Comparison of ENCODE assay signal across 9 cellular contexts in the genomic region with DNA sequence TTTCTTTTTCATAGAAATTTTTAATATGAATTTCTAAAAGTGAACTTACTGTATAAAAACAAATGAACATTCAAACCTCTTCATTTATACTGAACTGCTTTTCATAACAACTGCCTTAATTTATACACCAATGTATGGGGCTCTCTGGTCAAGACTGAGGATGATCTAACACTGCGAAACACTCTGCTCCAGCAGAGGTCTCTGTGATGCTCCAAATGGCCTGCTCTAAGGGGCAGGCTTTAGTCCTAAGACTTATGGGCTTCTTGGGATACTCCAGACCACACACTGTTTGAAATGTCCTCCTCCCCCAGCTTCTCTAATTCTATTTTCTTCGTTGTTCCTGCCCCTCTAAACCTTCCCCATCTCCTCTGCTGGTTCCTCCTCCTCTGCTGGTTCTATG. TPM values are rescaled to one million over a fixed set of nuclear protein-coding genes. Genes with fewer than 3 reads are reported as not detected.
A peak's percentile ranks its signal among the peaks of the same experiment; 100 is the strongest.
DNase-seq lines count a peak whose midpoint lies in the region; ATAC-seq, FAIRE-seq and TF ChIP-seq lines count a peak whose summit lies in the region.
"Had no signal": no experiment of that assay in that cellular context is flagged by ENCODE, and none has a peak within 500 bp of the region (broad histone marks: within the 10 kb centered on the region; RNA-seq: fewer than 3 reads in every experiment).

No MANE protein-coding gene starts in this region.

- H3K79me2 ChIP-seq in MM.1S (ENCODE audit: low read length), result no peaks in the 10 kb centered on the region
- no peaks in the 10 kb centered on the region for H3K79me2 ChIP-seq in endothelial cell of umbilical vein (ENCODE audit: control insufficient read depth, insufficient read depth, low read length)

- H3K4me2 ChIP-seq in MM.1S (ENCODE audit: low read depth, low read length), result no peak overlapping the region
- no peak overlapping the region for H3K4me2 ChIP-seq in endothelial cell of umbilical vein (ENCODE audit: insufficient read depth, low read length)

- H3K27me3 ChIP-seq in MM.1S (replicated peaks; ENCODE audit: insufficient read depth, low read length) (no peaks in the 10 kb centered on the region), endothelial cell of umbilical vein (ENCODE audit: control insufficient read depth in 2 of 2, insufficient read depth in 2 of 2, low read length in 2 of 2) (no peaks in the 10 kb centered on the region), pancreas (no peaks in the 10 kb centered on the region)

- H3K9me1 ChIP-seq in endothelial cell of umbilical vein (replicated peaks; ENCODE audit: control insufficient read depth, extremely low read depth, insufficient read depth, low read length), result no peaks in the 10 kb centered on the region

- H3K9me3 Mint-ChIP-seq in activated CD4-positive, alpha-beta T cell treated with anti-CD3 and anti-CD28 coated beads for 36 hours (ENCODE audit: low read depth), result no peaks in the 10 kb centered on the region

- no peak overlapping the region for H3K9ac ChIP-seq in MM.1S (ENCODE audit: low read length)
- no peak overlapping the region for H3K9ac ChIP-seq in endothelial cell of umbilical vein (replicated peaks; ENCODE audit: extremely low read depth, insufficient read depth, low read length)

- H3F3A ChIP-seq in MM.1S (ENCODE audit: insufficient read depth, low read length), result no peaks in the 10 kb centered on the region

- 0 out of 2 replicates have a peak, but pooled peaks have one; percentile 3 for TF ChIP-seq CTCF in MM.1S (IDR thresholded peaks at IDR 0.05; ENCODE audit: low read length)
- TF ChIP-seq CTCF in endothelial cell of umbilical vein (IDR thresholded peaks at IDR 0.05; ENCODE audit: extremely low read depth in 1 of 2, insufficient read depth in 1 of 2, low read depth in 1 of 2, low read length in 2 of 2), result no peak
- no peak for TF ChIP-seq CTCF in pancreas (IDR thresholded peaks at IDR 0.05)

- DNase-seq in ELR (ENCODE audit: low read depth) (peak; percentile 29), MM.1S (no peak), endothelial cell of umbilical vein (ENCODE audit: low read depth, low spot score) (peak; percentile 14), pancreas (no peak), NCI-H2227 treated with DMSO at 0.1 percent for 48 hours (lab: John Stamatoyannopoulos, UW) (no peak), NCI-H446 treated with DMSO at 0.1 percent for 48 hours (lab: John Stamatoyannopoulos, UW) (no peak)
- DNase-seq in activated CD4-positive, alpha-beta T cell treated with anti-CD3 and anti-CD28 coated beads for 36 hours, result no peak
- DNase-seq: activated CD8-positive, alpha-beta memory T cell treated with anti-CD3 and anti-CD28 coated beads for 24 hours; NCI-H1436 had no signal

- H3K27ac ChIP-seq in MM.1S (ENCODE audit: low read length), result no peak overlapping the region
- H3K27ac ChIP-seq in endothelial cell of umbilical vein (ENCODE audit: insufficient read depth, low read depth, low read length), result no peak overlapping the region
- no peak overlapping the region for H3K27ac ChIP-seq in pancreas

- BruUV-seq in endothelial cell of umbilical vein (replicated peaks; lab: Mats Ljungman, UMichigan), result no TSS peak

- peak in 3 of 4 donors; percentile 44 to 81 (median 60) for ATAC-seq in pancreas
- ATAC-seq in activated CD4-positive, alpha-beta T cell treated with anti-CD3 and anti-CD28 coated beads for 36 hours, result no peak

- H3K4me1 ChIP-seq in MM.1S (ENCODE audit: low read length) (no peaks in the 10 kb centered on the region), endothelial cell of umbilical vein (ENCODE audit: control insufficient read depth, extremely low read depth, insufficient read depth, low read length) (no peaks in the 10 kb centered on the region), pancreas (no peaks in the 10 kb centered on the region)

- H2AFZ ChIP-seq in MM.1S (ENCODE audit: low read length) (no peak overlapping the region), endothelial cell of umbilical vein (ENCODE audit: low read depth, low read length) (no peak overlapping the region)

- no peaks in the 10 kb centered on the region for H3K9me2 ChIP-seq in MM.1S (replicated peaks; ENCODE audit: insufficient read depth, low read length)

- no peak for TF ChIP-seq POLR2A in endothelial cell of umbilical vein (IDR thresholded peaks at IDR 0.05; ENCODE audit: low read depth, low read length)

- POLR2A ChIA-PET in endothelial cell of umbilical vein (lab: Charles Lee), result no interaction called here
- POLR2A ChIA-PET in activated CD4-positive, alpha-beta T cell treated with anti-CD3 and anti-CD28 coated beads for 36 hours (lab: Charles Lee), result no interaction called here

- H3K36me3 ChIP-seq in MM.1S (replicated peaks; ENCODE audit: insufficient read depth, low read length) (no peaks in the 10 kb centered on the region), endothelial cell of umbilical vein (ENCODE audit: control insufficient read depth in 2 of 2, extremely low read depth in 1 of 2, insufficient read depth in 2 of 2, low read length in 2 of 2) (peaks cover 0 to 2% of the 10 kb centered on the region in 2 experiments), pancreas (peaks cover 0 to 21% (median 0%) of the 10 kb centered on the region in 3 donors)

- H3K4me3 ChIP-seq in MM.1S (ENCODE audit: low read length), result no peak overlapping the region
- H3K4me3 ChIP-seq in endothelial cell of umbilical vein (replicated peaks in 1 of 3; ENCODE audit: insufficient read depth in 1 of 3, low read depth in 1 of 3, low read length in 3 of 3), result no peak overlapping the region
- no peak overlapping the region for H3K4me3 ChIP-seq in pancreas

- no peak overlapping the region for H3K27ac Mint-ChIP-seq in activated CD4-positive, alpha-beta T cell treated with anti-CD3 and anti-CD28 coated beads for 36 hours

- no peak for FAIRE-seq in endothelial cell of umbilical vein (lab: Jason Lieb, UNC)
- FAIRE-seq in pancreas (lab: Jason Lieb, UNC), result no peak

- no peaks in the 10 kb centered on the region for H4K20me1 ChIP-seq in MM.1S (ENCODE audit: insufficient read depth, low read length)
- no peaks in the 10 kb centered on the region for H4K20me1 ChIP-seq in endothelial cell of umbilical vein (replicated peaks; ENCODE audit: control insufficient read depth, extremely low read depth, insufficient read depth, low read length)

- H3K4me3 Mint-ChIP-seq in activated CD4-positive, alpha-beta T cell treated with anti-CD3 and anti-CD28 coated beads for 36 hours, result no peak overlapping the region

- CTCF ChIA-PET in endothelial cell of umbilical vein (lab: Charles Lee), result interaction anchor here (1.0 to 3.6 kb wide), 2 partner anchors 56 to 312 kb away, joined by 4 to 17 read pairs; no protein-coding TSS in a partner anchor
- CTCF ChIA-PET in activated CD4-positive, alpha-beta T cell treated with anti-CD3 and anti-CD28 coated beads for 36 hours (lab: Charles Lee), result no interaction called here

- no peaks in the 10 kb centered on the region for H3K4me1 Mint-ChIP-seq in activated CD4-positive, alpha-beta T cell treated with anti-CD3 and anti-CD28 coated beads for 36 hours

- no peaks in the 10 kb centered on the region for H3K36me3 Mint-ChIP-seq in activated CD4-positive, alpha-beta T cell treated with anti-CD3 and anti-CD28 coated beads for 36 hours (ENCODE audit: low read depth)

- H3K9me3 ChIP-seq in MM.1S (replicated peaks; ENCODE audit: insufficient read depth, low read length) (no peaks in the 10 kb centered on the region), endothelial cell of umbilical vein (replicated peaks; ENCODE audit: control insufficient read depth, insufficient read depth, low read length) (no peaks in the 10 kb centered on the region), pancreas (no peaks in the 10 kb centered on the region)

- 81 to 83% methylated on average over 2 of the region's 2 CpGs for WGBS in pancreas, 2 donors

- peaks cover 5% of the 10 kb centered on the region for H3K27me3 Mint-ChIP-seq in activated CD4-positive, alpha-beta T cell treated with anti-CD3 and anti-CD28 coated beads for 36 hours

- intact Hi-C loops in endothelial cell of umbilical vein (cut with micrococcal nuclease), result no loop called here
- intact Hi-C loops in pancreas (cut with DNase I), result no loop called here
- intact Hi-C loops in activated CD4-positive, alpha-beta T cell treated with anti-CD3 and anti-CD28 coated beads for 36 hours (cut with DNase I, micrococcal nuclease), result no loop called here

- dilution Hi-C loops in endothelial cell of umbilical vein (cut with MboI; ENCODE audit: extremely low pct_ligation_motif_present, low sequenced_read_pairs), result no loop called here

TF ChIP-seq in endothelial cell of umbilical vein, 7 proteins besides CTCF, POLR2A, EP300 and RAD21:
- no peak for TF ChIP-seq MYC (IDR thresholded peaks at IDR 0.05; ENCODE audit: low read depth, low read length)
- no peak for TF ChIP-seq GATA2 (IDR thresholded peaks at IDR 0.05; ENCODE audit: insufficient read depth, insufficient read length, low read depth, low read length)
- TF ChIP-seq POLR2AphosphoS5 (IDR thresholded peaks at IDR 0.05; ENCODE audit: insufficient read depth, low read depth, low read length), result no peak
- no peak for TF ChIP-seq EZH2 (IDR thresholded peaks at IDR 0.05; ENCODE audit: borderline replicate concordance, low read depth, low read length, severe bottlenecking)

RNA-seq across cellular contexts. Expression of a gene that starts 58.5 kb away (rescaled TPM):
- total RNA-seq in endothelial cell of umbilical vein (34.9 and 36.4 TPM in 2 replicates), pancreas (10 to 100 TPM; 10.8 to 32.5 (median 21.7) TPM)
- polyA plus RNA-seq in endothelial cell of umbilical vein (3.6 and 4.1 TPM in 2 replicates), pancreas (1 to 10 TPM; 4.1 to 7.1 TPM)
- polyA plus RNA-seq in endothelial cell of umbilical vein (2011; cell fraction: cytosol; rRNA removed), result 2.8 and 3.2 TPM in 2 replicates
- 12.1 and 14.6 TPM in 2 replicates for polyA plus RNA-seq in endothelial cell of umbilical vein (2011; cell fraction: nucleus; rRNA removed)
- 2.2 and 4.5 TPM in 2 replicates for polyA plus RNA-seq in endothelial cell of umbilical vein (2012)
- 27.2 and 27.5 TPM in 2 replicates for polyA minus RNA-seq in endothelial cell of umbilical vein
- 54.1 TPM for polyA minus RNA-seq in endothelial cell of umbilical vein (2011; cell fraction: cytosol; rRNA and poly(A)+ RNA removed)
- polyA minus RNA-seq in endothelial cell of umbilical vein (2011; cell fraction: nucleus; rRNA and poly(A)+ RNA removed), result 26.8 and 34.6 TPM in 2 replicates
- total RNA-seq in activated CD4-positive, alpha-beta T cell treated with anti-CD3 and anti-CD28 coated beads for 36 hours, result under 1 TPM; 0.09 to 0.14 TPM

Comparison
In these comparisons a context has a peak if more than half of its experiments do, and no peak if none do; other contexts are left out.
1. DNase-seq: peak in ELR (single experiment) and endothelial cell of umbilical vein (single experiment); none in MM.1S (single experiment), pancreas (0 of 6), NCI-H2227 treated with DMSO at 0.1 percent for 48 hours (single experiment), NCI-H446 treated with DMSO at 0.1 percent for 48 hours (single experiment) and activated CD4-positive, alpha-beta T cell treated with anti-CD3 and anti-CD28 coated beads for 36 hours (single experiment).
2. RNA of a gene that starts 58.5 kb away (total RNA-seq): 34.9 to 36.4 TPM in endothelial cell of umbilical vein and 10.8 to 32.5 TPM in pancreas; 0.09 to 0.14 TPM in activated CD4-positive, alpha-beta T cell treated with anti-CD3 and anti-CD28 coated beads for 36 hours; every median in the first group is over 10 times any median in the second.